ENCODE assay signal across 9 cellular contexts in the genomic region with DNA sequence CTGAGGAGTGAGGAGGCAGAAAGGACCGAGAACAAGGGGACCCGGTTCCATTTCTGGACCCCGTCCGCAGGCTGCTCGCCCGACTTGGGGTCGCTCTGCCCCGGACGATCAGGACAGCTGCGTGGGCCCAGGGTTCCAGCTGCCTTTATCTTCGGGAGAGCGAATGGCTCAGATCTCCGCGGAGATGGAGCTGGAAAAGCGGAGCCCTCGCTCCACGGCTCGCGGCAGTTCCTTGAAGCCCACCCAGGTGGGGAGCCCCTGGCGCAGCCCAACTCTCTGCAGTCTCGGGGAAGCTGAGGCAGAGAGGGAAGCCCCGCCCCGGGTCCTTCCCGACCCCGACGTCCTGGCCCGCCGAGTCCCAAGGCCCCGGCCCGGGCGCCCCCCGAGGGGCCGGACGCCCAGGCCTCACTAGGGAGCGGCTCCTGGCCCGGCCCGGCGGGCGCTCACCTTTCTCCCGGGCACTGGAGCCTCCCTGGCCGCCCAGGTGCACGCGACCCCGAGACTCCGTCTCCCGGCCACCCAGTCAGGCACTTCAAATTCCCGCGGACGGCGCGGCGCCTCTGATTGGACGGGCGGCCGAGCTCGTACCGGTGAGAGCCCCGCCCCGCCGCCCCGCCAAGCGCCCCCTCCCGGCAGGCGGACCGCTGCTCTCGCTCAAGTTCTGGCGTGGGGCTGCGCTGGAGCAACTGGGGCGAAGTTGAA.
DNase-seq lines count a peak whose midpoint lies in the region; ATAC-seq and TF ChIP-seq lines count a peak whose summit lies in the region.
"Had no signal": no experiment of that assay in that cellular context is flagged by ENCODE, and none has a peak within 500 bp of the region (broad histone marks: within the 10 kb centered on the region; RNA-seq: fewer than 3 reads in every experiment).

No MANE protein-coding gene starts in this region.

- peaks cover 51% of the 10 kb centered on the region for H3K27me3 ChIP-seq in left ventricle myocardium inferior (ENCODE audit: low read depth)
- H3K27me3 ChIP-seq in Karpas-422 (ENCODE audit: low read length) = no peaks in the 10 kb centered on the region

- TF ChIP-seq CTCF in left ventricle myocardium inferior (IDR thresholded peaks at IDR 0.05; ENCODE audit: borderline replicate concordance) = peak; percentile 40

- H3K4me1 ChIP-seq in left ventricle myocardium inferior (peaks cover 11% of the 10 kb centered on the region), Karpas-422 (ENCODE audit: low read length) (no peaks in the 10 kb centered on the region)

- H3K9me2 ChIP-seq in Karpas-422 (replicated peaks; ENCODE audit: insufficient read depth, low read length) = no peaks in the 10 kb centered on the region

- H4K20me1 ChIP-seq in Karpas-422 (ENCODE audit: insufficient read depth, low read depth, low read length) = no peaks in the 10 kb centered on the region

- H3K9ac ChIP-seq in Karpas-422 (ENCODE audit: low read length) = no peak overlapping the region

- peak; percentile 29 for DNase-seq in activated T-cell treated with anti-CD3 and anti-CD28 coated beads, Interleukin-2, amount 50 U/mL, for 1 hour
- DNase-seq in activated T-cell treated with anti-CD3 and anti-CD28 coated beads for 4 hours (no peak), left ventricle myocardium inferior (no peak), Karpas-422 (no peak), COR-L47 (lab: John Stamatoyannopoulos, UW) (no peak)
- peak; percentile 58 to 68 for DNase-seq in activated CD4-positive, alpha-beta T cell treated with anti-CD3 and anti-CD28 coated beads, Interleukin-2, amount 50 U/mL, for 48 hours
- DNase-seq in stimulated activated naive CD8-positive, alpha-beta T cell treated with anti-CD3 and anti-CD28 coated beads, Interleukin-15, Interleukin-2, amounts not matched to agents 100 U/mL and 50 U/mL, for 24 hours = peak; percentile 75
- DNase-seq: NK-92 treated with Interleukin-12 subunit alpha and Interleukin-12 subunit beta, amount 100 ng/mL, for 24 hours had no signal

- H2AFZ ChIP-seq in Karpas-422 (ENCODE audit: low read length) = no peak overlapping the region

- intact Hi-C loops in left ventricle myocardium inferior (cut with micrococcal nuclease) = no loop called here

- H3K4me3 ChIP-seq in left ventricle myocardium inferior (peak overlapping the region; percentile 55), Karpas-422 (ENCODE audit: low read length) (no peak overlapping the region)

- H3K36me3 ChIP-seq in left ventricle myocardium inferior (no peaks in the 10 kb centered on the region), Karpas-422 (ENCODE audit: insufficient read depth, low read length) (no peaks in the 10 kb centered on the region)

- no peaks in the 10 kb centered on the region for H3K9me3 ChIP-seq in left ventricle myocardium inferior (replicated peaks)
- H3K9me3 ChIP-seq in Karpas-422 (ENCODE audit: low read length) = no peaks in the 10 kb centered on the region

- no peak overlapping the region for H3K4me2 ChIP-seq in Karpas-422 (ENCODE audit: low read depth, low read length, poor library complexity, severe bottlenecking)

- H3K27ac ChIP-seq in left ventricle myocardium inferior (replicated peaks) = no peak overlapping the region
- H3K27ac ChIP-seq in Karpas-422 (ENCODE audit: low read length) = no peak overlapping the region

- no peaks in the 10 kb centered on the region for H3K79me2 ChIP-seq in Karpas-422 (ENCODE audit: low read length)

- ATAC-seq in stimulated activated naive CD8-positive, alpha-beta T cell treated with anti-CD3 and anti-CD28 coated beads, Interleukin-15, Interleukin-2, amounts not matched to agents 100 U/mL and 50 U/mL, for 24 hours = peak; percentile 75
- no peak for ATAC-seq in GM18868 (IDR thresholded peaks at IDR 0.05; ENCODE audit: unreplicated experiment)

Comparison
In these comparisons a context has a peak if more than half of its experiments do, and no peak if none do; other contexts are left out.
1. DNase-seq: peak in activated T-cell treated with anti-CD3 and anti-CD28 coated beads, Interleukin-2, amount 50 U/mL, for 1 hour (single experiment), activated CD4-positive, alpha-beta T cell treated with anti-CD3 and anti-CD28 coated beads, Interleukin-2, amount 50 U/mL, for 48 hours (2 of 2) and stimulated activated naive CD8-positive, alpha-beta T cell treated with anti-CD3 and anti-CD28 coated beads, Interleukin-15, Interleukin-2, amounts not matched to agents 100 U/mL and 50 U/mL, for 24 hours (single experiment); none in activated T-cell treated with anti-CD3 and anti-CD28 coated beads for 4 hours (single experiment), left ventricle myocardium inferior (single experiment), Karpas-422 (single experiment) and COR-L47 (single experiment).